ENCODE assay signal across 14 cellular contexts in genomic region chr9:97384406-97385262, GRCh38. TPM values are rescaled to one million over a fixed set of nuclear protein-coding genes. Genes with fewer than 3 reads are reported as not detected.
DNase-seq lines count a peak whose midpoint lies in the region; ATAC-seq and TF ChIP-seq lines count a peak whose summit lies in the region.
"Had no signal": no experiment of that assay in that cellular context is flagged by ENCODE, and none has a peak within 500 bp of the region (broad histone marks: within the 10 kb centered on the region; RNA-seq: fewer than 3 reads in every experiment).

No MANE protein-coding gene starts in this region.

- H3K18ac ChIP-seq in trophoblast cell (ENCODE audit: low read length), result no peak overlapping the region

- H2AK5ac ChIP-seq in trophoblast cell (ENCODE audit: low read length), result no peak overlapping the region

- H3K9me3 ChIP-seq in BLaER1 treated with 17β-estradiol and CSF1 and Interleukin-3, amounts not matched to agents 10 nM and 100 nM (replicated peaks in 1 of 11), result no peaks in the 10 kb centered on the region
- no peaks in the 10 kb centered on the region for H3K9me3 ChIP-seq in trophoblast cell (ENCODE audit: insufficient read depth, low read depth, low read length)
- no peaks in the 10 kb centered on the region for H3K9me3 ChIP-seq in neural progenitor cell (ENCODE audit: low read depth)

- H3K9me3 Mint-ChIP-seq in GM23338, result no peaks in the 10 kb centered on the region
- no peaks in the 10 kb centered on the region for H3K9me3 Mint-ChIP-seq in neural progenitor cell
- H3K9me3 Mint-ChIP-seq: CD4-positive, alpha-beta memory T cell had no signal

- H3K79me1 ChIP-seq in trophoblast cell (ENCODE audit: low read length), result no peaks in the 10 kb centered on the region

- H2AFZ ChIP-seq in GM23338, result no peak overlapping the region
- H2AFZ ChIP-seq in trophoblast cell (ENCODE audit: insufficient read depth, low read length, poor library complexity), result no peak overlapping the region
- H2AFZ ChIP-seq in neural progenitor cell (replicated peaks), result no peak overlapping the region

- H3K4me1 ChIP-seq in BLaER1 treated with 17β-estradiol and CSF1 and Interleukin-3, amounts not matched to agents 10 nM and 100 nM, result peaks cover 12 to 37% (median 24%) of the 10 kb centered on the region in 10 experiments
- peaks cover 13% of the 10 kb centered on the region; the same call in 1 of the 2 replicates for H3K4me1 ChIP-seq in GM23338 (ENCODE audit: insufficient read depth)
- peaks cover 2 to 3% of the 10 kb centered on the region in 2 experiments for H3K4me1 ChIP-seq in trophoblast cell (ENCODE audit: control insufficient read depth in 1 of 2, insufficient read depth in 2 of 2, low read length in 2 of 2)
- peaks cover 3% of the 10 kb centered on the region for H3K4me1 ChIP-seq in neural progenitor cell

- TF ChIP-seq CTCF in GM23338 (conservative IDR thresholded peaks at IDR 0.05; ENCODE audit: low read depth in 2 of 2), result no peak
- TF ChIP-seq CTCF in coronary artery (IDR thresholded peaks at IDR 0.05), result no peak
- TF ChIP-seq CTCF in neural progenitor cell (IDR thresholded peaks at IDR 0.05), result no peak

- no peaks in the 10 kb centered on the region for H3K9me2 ChIP-seq in GM23338 (ENCODE audit: insufficient read depth)

- no peak overlapping the region for H3K4me3 Mint-ChIP-seq in GM23338
- H3K4me3 Mint-ChIP-seq in neural progenitor cell, result no peak overlapping the region
- H3K4me3 Mint-ChIP-seq: B cell; CD4-positive, alpha-beta memory T cell had no signal

- no peak overlapping the region for H3K27ac ChIP-seq in BLaER1 treated with 17β-estradiol and CSF1 and Interleukin-3, amounts not matched to agents 10 nM and 100 nM
- H3K27ac ChIP-seq in GM23338 (ENCODE audit: low read depth) (no peak overlapping the region), coronary artery (no peak overlapping the region), trophoblast cell (ENCODE audit: low read depth, low read length) (no peak overlapping the region), neural progenitor cell (no peak overlapping the region)
- H3K27ac ChIP-seq: C4-2B had no signal

- H4K8ac ChIP-seq in trophoblast cell (ENCODE audit: low read depth, low read length), result no peak overlapping the region

- DNase-seq in GM23338 (ENCODE audit: low spot score) (peak; percentile 12), coronary artery (ENCODE audit: low spot score) (peak; percentile 35), trophoblast cell (peak; percentile 83 to 94), RPMI8226 (no peak), neural progenitor cell (ENCODE audit: low spot score) (no peak)
- DNase-seq: CD4-positive, alpha-beta memory T cell; DMS153; EL; HCEC 1CT; IMR-90 had no signal

- no peaks in the 10 kb centered on the region; the same call in 2 of the 3 replicates for H3K36me3 Mint-ChIP-seq in GM23338 (ENCODE audit: low read depth)
- H3K36me3 Mint-ChIP-seq in neural progenitor cell, result peaks cover 2% of the 10 kb centered on the region

- H3K4me1 Mint-ChIP-seq in GM23338, result peaks cover 25% of the 10 kb centered on the region
- peaks cover 8% of the 10 kb centered on the region for H3K4me1 Mint-ChIP-seq in neural progenitor cell

- peak overlapping the region in 9 of 11 experiments; percentile 40 to 59 (median 52); a peak in 14 of 22 replicates for H3K4me2 ChIP-seq in BLaER1 treated with 17β-estradiol and CSF1 and Interleukin-3, amounts not matched to agents 10 nM and 100 nM
- H3K4me2 ChIP-seq in GM23338 (no peak overlapping the region), trophoblast cell (ENCODE audit: low read length) (no peak overlapping the region), neural progenitor cell (no peak overlapping the region)

- no peaks in the 10 kb centered on the region for H3F3A ChIP-seq in GM23338 (replicated peaks; ENCODE audit: low read depth)
- H3F3A ChIP-seq in neural progenitor cell (ENCODE audit: low read depth), result no peaks in the 10 kb centered on the region

- 100% methylated on average over 1 of the region's 5 CpGs for WGBS in trophoblast cell (ENCODE audit: extremely low coverage, insufficient coverage, insufficient read length)

- H2BK12ac ChIP-seq in trophoblast cell (ENCODE audit: low read length), result no peak overlapping the region

- peaks cover 0 to 4% (median 0%) of the 10 kb centered on the region in 11 experiments; a peak in 2 of 22 replicates for H4K20me1 ChIP-seq in BLaER1 treated with 17β-estradiol and CSF1 and Interleukin-3, amounts not matched to agents 10 nM and 100 nM
- H4K20me1 ChIP-seq in GM23338 (replicated peaks; ENCODE audit: insufficient read depth), result no peaks in the 10 kb centered on the region
- H4K20me1 ChIP-seq in neural progenitor cell (ENCODE audit: low read depth), result no peaks in the 10 kb centered on the region

- H3K27me3 ChIP-seq in BLaER1 treated with 17β-estradiol and CSF1 and Interleukin-3, amounts not matched to agents 10 nM and 100 nM, result no peaks in the 10 kb centered on the region
- no peaks in the 10 kb centered on the region for H3K27me3 ChIP-seq in GM23338 (ENCODE audit: insufficient read depth)
- H3K27me3 ChIP-seq in trophoblast cell (ENCODE audit: insufficient read depth, low read length), result no peaks in the 10 kb centered on the region
- H3K27me3 ChIP-seq in neural progenitor cell, result no peaks in the 10 kb centered on the region

- no peak overlapping the region for H3K4me3 ChIP-seq in BLaER1 treated with 17β-estradiol and CSF1 and Interleukin-3, amounts not matched to agents 10 nM and 100 nM
- H3K4me3 ChIP-seq in GM23338, result no peak overlapping the region
- H3K4me3 ChIP-seq in coronary artery, result no peak overlapping the region
- no peak overlapping the region for H3K4me3 ChIP-seq in trophoblast cell (ENCODE audit: low read depth, low read length)
- H3K4me3 ChIP-seq in neural progenitor cell, result no peak overlapping the region

- no peak overlapping the region for H4K12ac ChIP-seq in trophoblast cell (ENCODE audit: low read depth, low read length)

- no peaks in the 10 kb centered on the region for H3K36me3 ChIP-seq in BLaER1 treated with 17β-estradiol and CSF1 and Interleukin-3, amounts not matched to agents 10 nM and 100 nM
- H3K36me3 ChIP-seq in GM23338 (ENCODE audit: insufficient read depth) (no peaks in the 10 kb centered on the region), trophoblast cell (ENCODE audit: control insufficient read depth in 1 of 2, insufficient read depth in 2 of 2, low read length in 2 of 2) (no peaks in the 10 kb centered on the region), neural progenitor cell (no peaks in the 10 kb centered on the region)

- H3K27me3 Mint-ChIP-seq in GM23338 (ENCODE audit: insufficient read depth, low read depth, poor library complexity) (peaks cover 22% of the 10 kb centered on the region), neural progenitor cell (ENCODE audit: insufficient read depth, low read depth) (peaks cover 9% of the 10 kb centered on the region)

- H3K14ac ChIP-seq in trophoblast cell (ENCODE audit: low read length), result no peak overlapping the region

- no peak overlapping the region for H2BK120ac ChIP-seq in trophoblast cell (ENCODE audit: insufficient read depth, low read length, poor library complexity)

- no peak overlapping the region for H4K91ac ChIP-seq in trophoblast cell (ENCODE audit: low read depth, low read length)

- no peak overlapping the region for H2BK5ac ChIP-seq in trophoblast cell (ENCODE audit: low read depth, low read length, poor library complexity)

- H3K9ac ChIP-seq in BLaER1 treated with 17β-estradiol and CSF1 and Interleukin-3, amounts not matched to agents 10 nM and 100 nM, result no peak overlapping the region
- no peak overlapping the region for H3K9ac ChIP-seq in trophoblast cell (ENCODE audit: low read length)
- no peak overlapping the region for H3K9ac ChIP-seq in neural progenitor cell

- H3K79me2 ChIP-seq in GM23338 (replicated peaks; ENCODE audit: insufficient read depth), result no peaks in the 10 kb centered on the region
- no peaks in the 10 kb centered on the region for H3K79me2 ChIP-seq in trophoblast cell (ENCODE audit: control insufficient read depth, insufficient read depth, low read length, poor library complexity)
- no peaks in the 10 kb centered on the region for H3K79me2 ChIP-seq in neural progenitor cell (ENCODE audit: low read depth)

- no peak overlapping the region for H3K4ac ChIP-seq in trophoblast cell (ENCODE audit: low read depth, low read length)

- H3K23ac ChIP-seq in trophoblast cell (ENCODE audit: low read length), result no peak overlapping the region

- H3K27ac Mint-ChIP-seq in GM23338 (no peak overlapping the region), neural progenitor cell (no peak overlapping the region)
- H3K27ac Mint-ChIP-seq: B cell; CD4-positive, alpha-beta memory T cell had no signal

- ATAC-seq in GM23338, result no peak
- ATAC-seq in HG03460 (IDR thresholded peaks at IDR 0.05; ENCODE audit: unreplicated experiment), result no peak

TF ChIP-seq in GM23338, 12 proteins besides CTCF, POLR2A, EP300 and RAD21:
- TF ChIP-seq JUNB (IDR thresholded peaks at IDR 0.05; ENCODE audit: unreplicated experiment), result no peak
TF ChIP-seq in GM23338: peak in this region for 0.

RNA-seq across cellular contexts. Expression of gene TDRD7, which starts 27.3 kb away (rescaled TPM):
- total RNA-seq in GM23338 (2014; rRNA removed; shearing (Covaris generic)), result 1.7 and 3.1 TPM in 2 replicates
- 0.47 and 1.7 TPM in 2 replicates for polyA plus RNA-seq in GM23338 (2016; fragmentation: Nextera tagmentation; extraction: Ambion mirVana)
- 3.1 and 3.3 TPM in 2 replicates for polyA plus RNA-seq in trophoblast cell (2013)
- 5.6 and 8.1 TPM in 2 replicates for total RNA-seq in neural progenitor cell (ENCODE audit: low replicate concordance)

Comparison
In these comparisons a context has a peak if more than half of its experiments do, and no peak if none do; other contexts are left out.
1. H3K4me2 ChIP-seq: peak in BLaER1 treated with 17β-estradiol and CSF1 and Interleukin-3, amounts not matched to agents 10 nM and 100 nM (9 of 11); none in GM23338 (single experiment), trophoblast cell (single experiment) and neural progenitor cell (single experiment).
2. DNase-seq: peak in GM23338 (single experiment), coronary artery (single experiment) and trophoblast cell (2 of 2); none in RPMI8226 (single experiment) and neural progenitor cell (single experiment).